ENCODE assay signal across 1 cellular context in the genomic region with DNA sequence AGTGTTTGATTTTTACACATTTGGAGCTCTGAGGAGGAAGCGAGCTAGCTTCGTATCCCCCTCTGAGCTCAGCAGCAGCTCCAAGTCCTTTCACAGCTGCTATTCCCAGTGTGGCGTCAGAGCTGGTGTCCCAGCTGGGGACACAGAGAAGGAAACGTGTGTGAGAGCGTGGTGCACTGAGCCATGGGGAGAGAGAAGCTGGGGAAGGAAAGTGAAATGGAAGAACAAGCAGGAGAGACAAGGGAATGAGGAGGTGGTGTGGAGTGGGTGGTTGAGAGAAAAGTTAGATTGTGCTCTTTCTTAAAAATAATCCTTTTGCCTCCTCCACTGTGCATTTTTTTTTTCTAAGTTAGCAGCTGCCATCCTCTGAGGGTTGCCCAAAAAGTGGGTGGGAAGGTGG.
TF ChIP-seq lines count a peak whose summit lies in the region.

No MANE protein-coding gene starts in this region.

TF ChIP-seq in WTC11, 78 proteins besides CTCF, POLR2A, EP300 and RAD21 (continued from another document):
- TF ChIP-seq, protein P1, sequence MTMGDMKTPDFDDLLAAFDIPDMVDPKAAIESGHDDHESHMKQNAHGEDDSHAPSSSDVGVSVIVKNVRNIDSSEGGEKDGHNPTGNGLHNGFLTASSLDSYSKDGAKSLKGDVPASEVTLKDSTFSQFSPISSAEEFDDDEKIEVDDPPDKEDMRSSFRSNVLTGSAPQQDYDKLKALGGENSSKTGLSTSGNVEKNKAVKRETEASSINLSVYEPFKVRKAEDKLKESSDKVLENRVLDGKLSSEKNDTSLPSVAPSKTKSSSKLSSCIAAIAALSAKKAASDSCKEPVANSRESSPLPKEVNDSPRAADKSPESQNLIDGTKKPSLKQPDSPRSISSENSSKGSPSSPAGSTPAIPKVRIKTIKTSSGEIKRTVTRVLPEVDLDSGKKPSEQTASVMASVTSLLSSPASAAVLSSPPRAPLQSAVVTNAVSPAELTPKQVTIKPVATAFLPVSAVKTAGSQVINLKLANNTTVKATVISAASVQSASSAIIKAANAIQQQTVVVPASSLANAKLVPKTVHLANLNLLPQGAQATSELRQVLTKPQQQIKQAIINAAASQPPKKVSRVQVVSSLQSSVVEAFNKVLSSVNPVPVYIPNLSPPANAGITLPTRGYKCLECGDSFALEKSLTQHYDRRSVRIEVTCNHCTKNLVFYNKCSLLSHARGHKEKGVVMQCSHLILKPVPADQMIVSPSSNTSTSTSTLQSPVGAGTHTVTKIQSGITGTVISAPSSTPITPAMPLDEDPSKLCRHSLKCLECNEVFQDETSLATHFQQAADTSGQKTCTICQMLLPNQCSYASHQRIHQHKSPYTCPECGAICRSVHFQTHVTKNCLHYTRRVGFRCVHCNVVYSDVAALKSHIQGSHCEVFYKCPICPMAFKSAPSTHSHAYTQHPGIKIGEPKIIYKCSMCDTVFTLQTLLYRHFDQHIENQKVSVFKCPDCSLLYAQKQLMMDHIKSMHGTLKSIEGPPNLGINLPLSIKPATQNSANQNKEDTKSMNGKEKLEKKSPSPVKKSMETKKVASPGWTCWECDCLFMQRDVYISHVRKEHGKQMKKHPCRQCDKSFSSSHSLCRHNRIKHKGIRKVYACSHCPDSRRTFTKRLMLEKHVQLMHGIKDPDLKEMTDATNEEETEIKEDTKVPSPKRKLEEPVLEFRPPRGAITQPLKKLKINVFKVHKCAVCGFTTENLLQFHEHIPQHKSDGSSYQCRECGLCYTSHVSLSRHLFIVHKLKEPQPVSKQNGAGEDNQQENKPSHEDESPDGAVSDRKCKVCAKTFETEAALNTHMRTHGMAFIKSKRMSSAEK (CRISPR knock-in tag; IDR thresholded peaks at IDR 0.05; ENCODE audit: borderline replicate concordance): no peak
- TF ChIP-seq ZNF396 (CRISPR knock-in tag; IDR thresholded peaks at IDR 0.05; ENCODE audit: borderline replicate concordance): no peak
- no peak for TF ChIP-seq CBFB (CRISPR knock-in tag; IDR thresholded peaks at IDR 0.05; ENCODE audit: low read depth)
- no peak for TF ChIP-seq IRF2 (CRISPR knock-in tag; IDR thresholded peaks at IDR 0.05; ENCODE audit: borderline replicate concordance, low read depth)
TF ChIP-seq in WTC11: peak in this region for 0.
